In genomic region chr5:135578305-135578684, GRCh38 we compare ENCODE assay signal across 14 cellular contexts. TPM values are rescaled to one million over a fixed set of nuclear protein-coding genes. Genes with fewer than 3 reads are reported as not detected.
DNase-seq lines count a peak whose midpoint lies in the region; ATAC-seq and TF ChIP-seq lines count a peak whose summit lies in the region.
"Had no signal": no experiment of that assay in that cellular context is flagged by ENCODE, and none has a peak within 500 bp of the region (broad histone marks: within the 10 kb centered on the region; RNA-seq: fewer than 3 reads in every experiment).

No MANE protein-coding gene starts in this region.

- H3K9ac ChIP-seq in HUES64 (ENCODE audit: low read depth, low read length) (no peak overlapping the region), PC-3 (ENCODE audit: low read length) (no peak overlapping the region)

- H3K79me2 ChIP-seq in PC-3 (ENCODE audit: low read length), result no peaks in the 10 kb centered on the region

- H3K27me3 ChIP-seq in HUES64 (ENCODE audit: insufficient read depth, low read length) (peaks cover 73% of the 10 kb centered on the region), ectodermal cell (ENCODE audit: control insufficient read depth, insufficient read depth, low read length, poor library complexity, severe bottlenecking) (peaks cover 48% of the 10 kb centered on the region), lung (ENCODE audit: control insufficient read depth, insufficient read depth) (peaks cover 13% of the 10 kb centered on the region), testis (no peaks in the 10 kb centered on the region), PC-3 (ENCODE audit: low read length) (peaks cover 41% of the 10 kb centered on the region)

- WGBS in HUES64, result 4% methylated on average over 21 of the region's 21 CpGs
- 4% methylated on average over 21 of the region's 21 CpGs for WGBS in ectodermal cell, 2 experiments
- WGBS in lung, 2 donors, result 7 to 8% methylated on average over 21 of the region's 21 CpGs
- 4 to 11% methylated on average over 4 to 15 of the region's 21 CpGs for WGBS in testis, 2 donors

- no peak overlapping the region for H3K4me2 ChIP-seq in PC-3 (ENCODE audit: low read length)

- intact Hi-C loops in testis (cut with DNase I; ENCODE audit: low total_unique reads) (no loop called here), PC-3 (cut with micrococcal nuclease) (no loop called here)

- H3K27ac ChIP-seq in HUES64 (ENCODE audit: low read depth, low read length), result no peak overlapping the region
- no peak overlapping the region for H3K27ac ChIP-seq in ectodermal cell (ENCODE audit: insufficient read depth, low read depth, low read length, poor library complexity, severe bottlenecking)
- H3K27ac ChIP-seq in lung (ENCODE audit: low read depth in 1 of 2, low read length in 1 of 2), result no peak overlapping the region
- H3K27ac ChIP-seq in testis, result no peak overlapping the region
- no peak overlapping the region for H3K27ac ChIP-seq in PC-3 (ENCODE audit: low read length)

- no peak for ATAC-seq in lung (ENCODE audit: insufficient read depth, low FRiP score)
- ATAC-seq in PC-3, result no peak
- no peak for ATAC-seq in GM18520 (IDR thresholded peaks at IDR 0.05; ENCODE audit: unreplicated experiment)
- no peak for ATAC-seq in HG03108 (IDR thresholded peaks at IDR 0.05; ENCODE audit: unreplicated experiment)
- ATAC-seq: natural killer cell had no signal

- TF ChIP-seq CTCF in lung (IDR thresholded peaks at IDR 0.05; ENCODE audit: control extremely low read depth, extremely low read depth) (no peak), testis (IDR thresholded peaks at IDR 0.05) (no peak), PC-3 (conservative IDR thresholded peaks at IDR 0.05; ENCODE audit: low read depth, low read length) (no peak)

- no peaks in the 10 kb centered on the region for H3K9me2 ChIP-seq in PC-3 (replicated peaks; ENCODE audit: low read length)

- H2AFZ ChIP-seq in PC-3 (ENCODE audit: low read length), result no peak overlapping the region

- POLR2A ChIA-PET in PC-3 (lab: Charles Lee; ENCODE audit: unreplicated experiment), result no interaction called here

- H3K4me3 ChIP-seq in HUES64 (ENCODE audit: low read length), result peak overlapping the region; percentile 62
- peak overlapping the region; percentile 41 for H3K4me3 ChIP-seq in ectodermal cell (ENCODE audit: insufficient read depth, low read depth, low read length)
- H3K4me3 ChIP-seq in lung, result peak overlapping the region; percentile 8
- peak overlapping the region; percentile 6 to 47 for H3K4me3 ChIP-seq in testis
- no peak overlapping the region for H3K4me3 ChIP-seq in PC-3 (ENCODE audit: low read length)

- H4K20me1 ChIP-seq in PC-3 (ENCODE audit: low read length), result no peaks in the 10 kb centered on the region

- no peak for DNase-seq in lung (ENCODE audit: low spot score)
- DNase-seq in testis, result no peak
- DNase-seq in PC-3, result no peak
- DNase-seq in HUDEP-2 (lab: John Stamatoyannopoulos, UW; ENCODE audit: unreplicated experiment in 76 of 76), result no peak
- DNase-seq: effector CD4-positive, alpha-beta T cell; natural killer cell; NCI-H1105; NCI-H510A had no signal

- no TSS peak for BruUV-seq in PC-3 (replicated peaks; lab: Mats Ljungman, UMichigan)

- no peaks in the 10 kb centered on the region for H3K36me3 ChIP-seq in HUES64 (ENCODE audit: insufficient read depth, low read length)
- H3K36me3 ChIP-seq in ectodermal cell (ENCODE audit: control insufficient read depth, insufficient read depth, low read length), result no peaks in the 10 kb centered on the region
- no peaks in the 10 kb centered on the region for H3K36me3 ChIP-seq in lung (ENCODE audit: control insufficient read depth in 2 of 2, insufficient read depth in 2 of 2, low read length in 2 of 2)
- no peaks in the 10 kb centered on the region for H3K36me3 ChIP-seq in testis (ENCODE audit: low read depth, missing control alignments)
- no peaks in the 10 kb centered on the region for H3K36me3 ChIP-seq in PC-3 (ENCODE audit: low read depth, low read length)

- TF ChIP-seq POLR2A in testis (IDR thresholded peaks at IDR 0.05), result no peak

- H3K4me1 ChIP-seq in HUES64 (ENCODE audit: insufficient read depth, low read length) (peaks cover 24% of the 10 kb centered on the region), ectodermal cell (ENCODE audit: control insufficient read depth, insufficient read depth, low read length) (peaks cover 33% of the 10 kb centered on the region), lung (ENCODE audit: control insufficient read depth in 2 of 2, insufficient read depth in 2 of 2, low read length in 2 of 2) (peaks cover 0 to 5% of the 10 kb centered on the region in 2 donors), testis (no peaks in the 10 kb centered on the region), PC-3 (ENCODE audit: insufficient read depth, low read length) (no peaks in the 10 kb centered on the region)

- H3F3A ChIP-seq in PC-3 (ENCODE audit: low read length, unreplicated experiment), result no peaks in the 10 kb centered on the region

- H3K9me3 ChIP-seq in HUES64 (ENCODE audit: insufficient read depth, low read depth, low read length) (no peaks in the 10 kb centered on the region), ectodermal cell (ENCODE audit: control insufficient read depth, low read length) (no peaks in the 10 kb centered on the region), lung (ENCODE audit: control insufficient read depth in 2 of 2, insufficient read depth in 1 of 2, low read length in 1 of 2) (peaks cover 0 to 5% of the 10 kb centered on the region in 2 donors), testis (no peaks in the 10 kb centered on the region), PC-3 (ENCODE audit: low read length) (no peaks in the 10 kb centered on the region)

- CTCF ChIA-PET in PC-3 (lab: Charles Lee), result no interaction called here

RNA-seq across cellular contexts. Expression of gene CXCL14, which starts 0.5 kb away (rescaled TPM):
- polyA plus RNA-seq in HUES64 (2013, experiment 1 of 2), result 1.6 TPM
- 2.2 TPM for polyA plus RNA-seq in HUES64 (2013, experiment 2 of 2)
- 6.9 TPM for polyA plus RNA-seq in ectodermal cell (2013, experiment 1 of 4)
- polyA plus RNA-seq in ectodermal cell (2013, experiment 2 of 4), result 6.1 TPM
- 6.2 TPM for polyA plus RNA-seq in ectodermal cell (2013, experiment 3 of 4)
- 6.8 TPM for polyA plus RNA-seq in ectodermal cell (2013, experiment 4 of 4)
- total RNA-seq in lung (10 to 100 TPM in 1 of 2 donors, 1 to 10 TPM in 1; 1.6 to 31.4 TPM), testis (1 to 10 TPM; 1.8 to 3.6 TPM), PC-3 (2014; rRNA removed) (not detected in 2 replicates)
- polyA plus RNA-seq in lung (1 to 10 TPM; 2.3 to 2.5 TPM), testis (ENCODE audit: insufficient read depth, low read depth, low replicate concordance) (30.4 TPM)
- total RNA-seq: activated CD8-positive, alpha-beta memory T cell treated with anti-CD3 and anti-CD28 coated beads for 36 hours; activated naive CD4-positive, alpha-beta T cell treated with anti-CD3 and anti-CD28 coated beads, Interleukin-2, amount 50 U/mL, for 72 hours; natural killer cell had no signal

RNA-seq across cellular contexts. Expression of gene NEUROG1, which starts 42.5 kb away (rescaled TPM):
- not detected for polyA plus RNA-seq in HUES64 (2013, experiment 1 of 2)
- not detected for polyA plus RNA-seq in HUES64 (2013, experiment 2 of 2)
- 1.0 TPM for polyA plus RNA-seq in ectodermal cell (2013, experiment 1 of 4)
- polyA plus RNA-seq in ectodermal cell (2013, experiment 2 of 4), result 1.3 TPM
- 2.3 TPM for polyA plus RNA-seq in ectodermal cell (2013, experiment 3 of 4)
- polyA plus RNA-seq in ectodermal cell (2013, experiment 4 of 4), result 2.5 TPM
- total RNA-seq in lung, result not detected
- polyA plus RNA-seq in lung, result not detected
- total RNA-seq in testis, result not detected
- not detected for polyA plus RNA-seq in testis (ENCODE audit: insufficient read depth, low read depth, low replicate concordance)
- not detected in 2 replicates for total RNA-seq in PC-3 (2014; rRNA removed)
- total RNA-seq: activated CD8-positive, alpha-beta memory T cell treated with anti-CD3 and anti-CD28 coated beads for 36 hours; activated naive CD4-positive, alpha-beta T cell treated with anti-CD3 and anti-CD28 coated beads, Interleukin-2, amount 50 U/mL, for 72 hours; natural killer cell had no signal
